1 cellular context compared by ENCODE assay signal in the genomic region with DNA sequence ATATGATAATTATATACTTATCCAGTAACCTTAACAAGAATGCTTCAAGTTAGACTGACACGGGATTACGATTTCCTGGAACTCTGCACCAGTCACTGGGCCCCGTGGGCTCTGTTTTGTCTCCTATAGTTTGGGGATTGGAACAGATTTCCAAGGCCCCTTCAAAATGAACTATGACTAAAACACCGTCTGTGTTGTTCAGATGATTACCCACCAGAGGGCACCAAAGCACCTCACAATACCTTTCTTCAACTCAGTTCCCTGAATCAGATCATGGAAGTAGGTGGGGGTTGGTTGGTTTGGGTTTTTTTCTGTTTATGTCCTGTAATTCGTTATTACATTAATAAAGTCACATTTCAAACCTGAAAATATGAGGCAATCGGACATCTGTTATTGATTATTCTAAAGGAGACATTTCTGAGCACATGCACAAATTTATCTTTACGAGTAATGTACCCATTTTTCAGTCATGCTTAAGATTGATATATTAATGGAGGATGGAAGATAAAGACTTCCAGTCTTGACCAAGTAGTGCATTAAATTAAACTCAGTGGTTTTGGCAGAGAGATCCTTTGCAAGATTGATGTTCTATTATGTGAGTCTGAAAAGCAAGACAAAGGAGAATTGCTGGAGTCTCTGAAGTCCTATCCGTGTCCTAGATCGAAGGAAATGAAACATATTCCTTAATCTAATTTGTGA.
A peak's percentile ranks its signal among the peaks of the same experiment; 100 is the strongest.
TF ChIP-seq lines count a peak whose summit lies in the region.

No MANE protein-coding gene starts in this region.

TF ChIP-seq in HepG2, 621 proteins besides CTCF, POLR2A, EP300 and RAD21 (continued from another document and continues in another):
- TF ChIP-seq, protein P1, sequence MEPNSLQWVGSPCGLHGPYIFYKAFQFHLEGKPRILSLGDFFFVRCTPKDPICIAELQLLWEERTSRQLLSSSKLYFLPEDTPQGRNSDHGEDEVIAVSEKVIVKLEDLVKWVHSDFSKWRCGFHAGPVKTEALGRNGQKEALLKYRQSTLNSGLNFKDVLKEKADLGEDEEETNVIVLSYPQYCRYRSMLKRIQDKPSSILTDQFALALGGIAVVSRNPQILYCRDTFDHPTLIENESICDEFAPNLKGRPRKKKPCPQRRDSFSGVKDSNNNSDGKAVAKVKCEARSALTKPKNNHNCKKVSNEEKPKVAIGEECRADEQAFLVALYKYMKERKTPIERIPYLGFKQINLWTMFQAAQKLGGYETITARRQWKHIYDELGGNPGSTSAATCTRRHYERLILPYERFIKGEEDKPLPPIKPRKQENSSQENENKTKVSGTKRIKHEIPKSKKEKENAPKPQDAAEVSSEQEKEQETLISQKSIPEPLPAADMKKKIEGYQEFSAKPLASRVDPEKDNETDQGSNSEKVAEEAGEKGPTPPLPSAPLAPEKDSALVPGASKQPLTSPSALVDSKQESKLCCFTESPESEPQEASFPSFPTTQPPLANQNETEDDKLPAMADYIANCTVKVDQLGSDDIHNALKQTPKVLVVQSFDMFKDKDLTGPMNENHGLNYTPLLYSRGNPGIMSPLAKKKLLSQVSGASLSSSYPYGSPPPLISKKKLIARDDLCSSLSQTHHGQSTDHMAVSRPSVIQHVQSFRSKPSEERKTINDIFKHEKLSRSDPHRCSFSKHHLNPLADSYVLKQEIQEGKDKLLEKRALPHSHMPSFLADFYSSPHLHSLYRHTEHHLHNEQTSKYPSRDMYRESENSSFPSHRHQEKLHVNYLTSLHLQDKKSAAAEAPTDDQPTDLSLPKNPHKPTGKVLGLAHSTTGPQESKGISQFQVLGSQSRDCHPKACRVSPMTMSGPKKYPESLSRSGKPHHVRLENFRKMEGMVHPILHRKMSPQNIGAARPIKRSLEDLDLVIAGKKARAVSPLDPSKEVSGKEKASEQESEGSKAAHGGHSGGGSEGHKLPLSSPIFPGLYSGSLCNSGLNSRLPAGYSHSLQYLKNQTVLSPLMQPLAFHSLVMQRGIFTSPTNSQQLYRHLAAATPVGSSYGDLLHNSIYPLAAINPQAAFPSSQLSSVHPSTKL (CRISPR knock-in tag; IDR thresholded peaks at IDR 0.05), result no peak
- TF ChIP-seq SOX5 (CRISPR knock-in tag; IDR thresholded peaks at IDR 0.05; ENCODE audit: borderline replicate concordance), result 0 out of 2 replicates have a peak, but pooled peaks have one; percentile 15
- peak; percentile 57; the same call in 1 of the 2 replicates for TF ChIP-seq ZNF331 (CRISPR knock-in tag; IDR thresholded peaks at IDR 0.05)
- TF ChIP-seq, protein P2, sequence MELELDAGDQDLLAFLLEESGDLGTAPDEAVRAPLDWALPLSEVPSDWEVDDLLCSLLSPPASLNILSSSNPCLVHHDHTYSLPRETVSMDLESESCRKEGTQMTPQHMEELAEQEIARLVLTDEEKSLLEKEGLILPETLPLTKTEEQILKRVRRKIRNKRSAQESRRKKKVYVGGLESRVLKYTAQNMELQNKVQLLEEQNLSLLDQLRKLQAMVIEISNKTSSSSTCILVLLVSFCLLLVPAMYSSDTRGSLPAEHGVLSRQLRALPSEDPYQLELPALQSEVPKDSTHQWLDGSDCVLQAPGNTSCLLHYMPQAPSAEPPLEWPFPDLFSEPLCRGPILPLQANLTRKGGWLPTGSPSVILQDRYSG (CRISPR knock-in tag; IDR thresholded peaks at IDR 0.05), result 0 out of 2 replicates have a peak, but pooled peaks have one; percentile 48
- peak; percentile 75; the same call in 1 of the 2 replicates for TF ChIP-seq ZNF614 (CRISPR knock-in tag; IDR thresholded peaks at IDR 0.05; ENCODE audit: borderline replicate concordance)
- no peak for TF ChIP-seq MAFF (IDR thresholded peaks at IDR 0.05; ENCODE audit: low read depth, low read length)
- 0 out of 2 replicates have a peak, but pooled peaks have one; percentile 35 for TF ChIP-seq THAP11 (CRISPR knock-in tag; IDR thresholded peaks at IDR 0.05)
- TF ChIP-seq ZNF24 (IDR thresholded peaks at IDR 0.05), result 0 out of 2 replicates have a peak, but pooled peaks have one; percentile 18
- no peak for TF ChIP-seq KMT2A (CRISPR knock-in tag; IDR thresholded peaks at IDR 0.05)
- 0 out of 2 replicates have a peak, but pooled peaks have one; percentile 21 for TF ChIP-seq ELF3 (CRISPR knock-in tag; IDR thresholded peaks at IDR 0.05)
- TF ChIP-seq ERF (CRISPR knock-in tag; IDR thresholded peaks at IDR 0.05), result peak; percentile 38; the same call in 1 of the 2 replicates
- TF ChIP-seq, protein P3, sequence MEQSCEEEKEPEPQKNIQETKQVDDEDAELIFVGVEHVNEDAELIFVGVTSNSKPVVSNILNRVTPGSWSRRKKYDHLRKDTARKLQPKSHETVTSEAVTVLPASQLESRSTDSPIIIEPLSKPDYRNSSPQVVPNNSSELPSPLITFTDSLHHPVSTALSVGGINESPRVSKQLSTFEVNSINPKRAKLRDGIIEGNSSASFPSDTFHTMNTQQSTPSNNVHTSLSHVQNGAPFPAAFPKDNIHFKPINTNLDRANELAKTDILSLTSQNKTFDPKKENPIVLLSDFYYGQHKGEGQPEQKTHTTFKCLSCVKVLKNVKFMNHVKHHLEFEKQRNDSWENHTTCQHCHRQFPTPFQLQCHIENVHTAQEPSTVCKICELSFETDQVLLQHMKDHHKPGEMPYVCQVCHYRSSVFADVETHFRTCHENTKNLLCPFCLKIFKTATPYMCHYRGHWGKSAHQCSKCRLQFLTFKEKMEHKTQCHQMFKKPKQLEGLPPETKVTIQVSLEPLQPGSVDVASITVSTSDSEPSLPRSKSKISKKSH (CRISPR knock-in tag; IDR thresholded peaks at IDR 0.05; ENCODE audit: borderline replicate concordance), result no peak
- TF ChIP-seq, protein P4, sequence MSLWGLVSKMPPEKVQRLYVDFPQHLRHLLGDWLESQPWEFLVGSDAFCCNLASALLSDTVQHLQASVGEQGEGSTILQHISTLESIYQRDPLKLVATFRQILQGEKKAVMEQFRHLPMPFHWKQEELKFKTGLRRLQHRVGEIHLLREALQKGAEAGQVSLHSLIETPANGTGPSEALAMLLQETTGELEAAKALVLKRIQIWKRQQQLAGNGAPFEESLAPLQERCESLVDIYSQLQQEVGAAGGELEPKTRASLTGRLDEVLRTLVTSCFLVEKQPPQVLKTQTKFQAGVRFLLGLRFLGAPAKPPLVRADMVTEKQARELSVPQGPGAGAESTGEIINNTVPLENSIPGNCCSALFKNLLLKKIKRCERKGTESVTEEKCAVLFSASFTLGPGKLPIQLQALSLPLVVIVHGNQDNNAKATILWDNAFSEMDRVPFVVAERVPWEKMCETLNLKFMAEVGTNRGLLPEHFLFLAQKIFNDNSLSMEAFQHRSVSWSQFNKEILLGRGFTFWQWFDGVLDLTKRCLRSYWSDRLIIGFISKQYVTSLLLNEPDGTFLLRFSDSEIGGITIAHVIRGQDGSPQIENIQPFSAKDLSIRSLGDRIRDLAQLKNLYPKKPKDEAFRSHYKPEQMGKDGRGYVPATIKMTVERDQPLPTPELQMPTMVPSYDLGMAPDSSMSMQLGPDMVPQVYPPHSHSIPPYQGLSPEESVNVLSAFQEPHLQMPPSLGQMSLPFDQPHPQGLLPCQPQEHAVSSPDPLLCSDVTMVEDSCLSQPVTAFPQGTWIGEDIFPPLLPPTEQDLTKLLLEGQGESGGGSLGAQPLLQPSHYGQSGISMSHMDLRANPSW (CRISPR knock-in tag; IDR thresholded peaks at IDR 0.05; ENCODE audit: borderline replicate concordance), result no peak
- 0 out of 2 replicates have a peak, but pooled peaks have one; percentile 21 for TF ChIP-seq RCOR2 (CRISPR knock-in tag; IDR thresholded peaks at IDR 0.05)
- TF ChIP-seq, protein P5, sequence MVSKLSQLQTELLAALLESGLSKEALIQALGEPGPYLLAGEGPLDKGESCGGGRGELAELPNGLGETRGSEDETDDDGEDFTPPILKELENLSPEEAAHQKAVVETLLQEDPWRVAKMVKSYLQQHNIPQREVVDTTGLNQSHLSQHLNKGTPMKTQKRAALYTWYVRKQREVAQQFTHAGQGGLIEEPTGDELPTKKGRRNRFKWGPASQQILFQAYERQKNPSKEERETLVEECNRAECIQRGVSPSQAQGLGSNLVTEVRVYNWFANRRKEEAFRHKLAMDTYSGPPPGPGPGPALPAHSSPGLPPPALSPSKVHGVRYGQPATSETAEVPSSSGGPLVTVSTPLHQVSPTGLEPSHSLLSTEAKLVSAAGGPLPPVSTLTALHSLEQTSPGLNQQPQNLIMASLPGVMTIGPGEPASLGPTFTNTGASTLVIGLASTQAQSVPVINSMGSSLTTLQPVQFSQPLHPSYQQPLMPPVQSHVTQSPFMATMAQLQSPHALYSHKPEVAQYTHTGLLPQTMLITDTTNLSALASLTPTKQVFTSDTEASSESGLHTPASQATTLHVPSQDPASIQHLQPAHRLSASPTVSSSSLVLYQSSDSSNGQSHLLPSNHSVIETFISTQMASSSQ (IDR thresholded peaks at IDR 0.05; ENCODE audit: low read depth), result no peak
- TF ChIP-seq, protein P5 (CRISPR knock-in tag; IDR thresholded peaks at IDR 0.05; ENCODE audit: borderline replicate concordance), result no peak
- no peak for TF ChIP-seq ZNF766 (CRISPR knock-in tag; IDR thresholded peaks at IDR 0.05; ENCODE audit: borderline replicate concordance)
- TF ChIP-seq HNF4A (CRISPR knock-in tag; IDR thresholded peaks at IDR 0.05), result no peak
- peak; percentile 100 for TF ChIP-seq STAG1 (CRISPR knock-in tag; IDR thresholded peaks at IDR 0.05)
- TF ChIP-seq, protein P6, sequence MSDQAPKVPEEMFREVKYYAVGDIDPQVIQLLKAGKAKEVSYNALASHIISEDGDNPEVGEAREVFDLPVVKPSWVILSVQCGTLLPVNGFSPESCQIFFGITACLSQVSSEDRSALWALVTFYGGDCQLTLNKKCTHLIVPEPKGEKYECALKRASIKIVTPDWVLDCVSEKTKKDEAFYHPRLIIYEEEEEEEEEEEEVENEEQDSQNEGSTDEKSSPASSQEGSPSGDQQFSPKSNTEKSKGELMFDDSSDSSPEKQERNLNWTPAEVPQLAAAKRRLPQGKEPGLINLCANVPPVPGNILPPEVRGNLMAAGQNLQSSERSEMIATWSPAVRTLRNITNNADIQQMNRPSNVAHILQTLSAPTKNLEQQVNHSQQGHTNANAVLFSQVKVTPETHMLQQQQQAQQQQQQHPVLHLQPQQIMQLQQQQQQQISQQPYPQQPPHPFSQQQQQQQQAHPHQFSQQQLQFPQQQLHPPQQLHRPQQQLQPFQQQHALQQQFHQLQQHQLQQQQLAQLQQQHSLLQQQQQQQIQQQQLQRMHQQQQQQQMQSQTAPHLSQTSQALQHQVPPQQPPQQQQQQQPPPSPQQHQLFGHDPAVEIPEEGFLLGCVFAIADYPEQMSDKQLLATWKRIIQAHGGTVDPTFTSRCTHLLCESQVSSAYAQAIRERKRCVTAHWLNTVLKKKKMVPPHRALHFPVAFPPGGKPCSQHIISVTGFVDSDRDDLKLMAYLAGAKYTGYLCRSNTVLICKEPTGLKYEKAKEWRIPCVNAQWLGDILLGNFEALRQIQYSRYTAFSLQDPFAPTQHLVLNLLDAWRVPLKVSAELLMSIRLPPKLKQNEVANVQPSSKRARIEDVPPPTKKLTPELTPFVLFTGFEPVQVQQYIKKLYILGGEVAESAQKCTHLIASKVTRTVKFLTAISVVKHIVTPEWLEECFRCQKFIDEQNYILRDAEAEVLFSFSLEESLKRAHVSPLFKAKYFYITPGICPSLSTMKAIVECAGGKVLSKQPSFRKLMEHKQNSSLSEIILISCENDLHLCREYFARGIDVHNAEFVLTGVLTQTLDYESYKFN (CRISPR knock-in tag; conservative IDR thresholded peaks at IDR 0.05), result no peak
- TF ChIP-seq, protein P7, sequence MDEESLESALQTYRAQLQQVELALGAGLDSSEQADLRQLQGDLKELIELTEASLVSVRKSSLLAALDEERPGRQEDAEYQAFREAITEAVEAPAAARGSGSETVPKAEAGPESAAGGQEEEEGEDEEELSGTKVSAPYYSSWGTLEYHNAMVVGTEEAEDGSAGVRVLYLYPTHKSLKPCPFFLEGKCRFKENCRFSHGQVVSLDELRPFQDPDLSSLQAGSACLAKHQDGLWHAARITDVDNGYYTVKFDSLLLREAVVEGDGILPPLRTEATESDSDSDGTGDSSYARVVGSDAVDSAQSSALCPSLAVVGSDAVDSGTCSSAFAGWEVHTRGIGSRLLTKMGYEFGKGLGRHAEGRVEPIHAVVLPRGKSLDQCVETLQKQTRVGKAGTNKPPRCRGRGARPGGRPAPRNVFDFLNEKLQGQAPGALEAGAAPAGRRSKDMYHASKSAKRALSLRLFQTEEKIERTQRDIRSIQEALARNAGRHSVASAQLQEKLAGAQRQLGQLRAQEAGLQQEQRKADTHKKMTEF (CRISPR knock-in tag; IDR thresholded peaks at IDR 0.05), result peak; percentile 17; the same call in 1 of the 2 replicates
- TF ChIP-seq, protein P8, sequence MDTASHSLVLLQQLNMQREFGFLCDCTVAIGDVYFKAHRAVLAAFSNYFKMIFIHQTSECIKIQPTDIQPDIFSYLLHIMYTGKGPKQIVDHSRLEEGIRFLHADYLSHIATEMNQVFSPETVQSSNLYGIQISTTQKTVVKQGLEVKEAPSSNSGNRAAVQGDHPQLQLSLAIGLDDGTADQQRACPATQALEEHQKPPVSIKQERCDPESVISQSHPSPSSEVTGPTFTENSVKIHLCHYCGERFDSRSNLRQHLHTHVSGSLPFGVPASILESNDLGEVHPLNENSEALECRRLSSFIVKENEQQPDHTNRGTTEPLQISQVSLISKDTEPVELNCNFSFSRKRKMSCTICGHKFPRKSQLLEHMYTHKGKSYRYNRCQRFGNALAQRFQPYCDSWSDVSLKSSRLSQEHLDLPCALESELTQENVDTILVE (CRISPR knock-in tag; IDR thresholded peaks at IDR 0.05), result peak; percentile 63; the same call in 1 of the 2 replicates
- TF ChIP-seq ZNF780A (CRISPR knock-in tag; IDR thresholded peaks at IDR 0.05), result no peak
- TF ChIP-seq FOXA3 (CRISPR knock-in tag; IDR thresholded peaks at IDR 0.05), result peak; percentile 28; the same call in 1 of the 2 replicates
- no peak for TF ChIP-seq ZNF563 (CRISPR knock-in tag; IDR thresholded peaks at IDR 0.05)
- TF ChIP-seq, protein P9, sequence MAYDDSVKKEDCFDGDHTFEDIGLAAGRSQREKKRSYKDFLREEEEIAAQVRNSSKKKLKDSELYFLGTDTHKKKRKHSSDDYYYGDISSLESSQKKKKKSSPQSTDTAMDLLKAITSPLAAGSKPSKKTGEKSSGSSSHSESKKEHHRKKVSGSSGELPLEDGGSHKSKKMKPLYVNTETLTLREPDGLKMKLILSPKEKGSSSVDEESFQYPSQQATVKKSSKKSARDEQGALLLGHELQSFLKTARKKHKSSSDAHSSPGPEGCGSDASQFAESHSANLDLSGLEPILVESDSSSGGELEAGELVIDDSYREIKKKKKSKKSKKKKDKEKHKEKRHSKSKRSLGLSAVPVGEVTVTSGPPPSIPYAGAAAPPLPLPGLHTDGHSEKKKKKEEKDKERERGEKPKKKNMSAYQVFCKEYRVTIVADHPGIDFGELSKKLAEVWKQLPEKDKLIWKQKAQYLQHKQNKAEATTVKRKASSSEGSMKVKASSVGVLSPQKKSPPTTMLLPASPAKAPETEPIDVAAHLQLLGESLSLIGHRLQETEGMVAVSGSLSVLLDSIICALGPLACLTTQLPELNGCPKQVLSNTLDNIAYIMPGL (CRISPR knock-in tag; IDR thresholded peaks at IDR 0.05; ENCODE audit: borderline replicate concordance in 1 of 2, low read depth in 1 of 2), result peak in 1 of 2 experiments; percentile 64; a peak in 1 of 4 replicates
- 0 out of 2 replicates have a peak, but pooled peaks have one; percentile 17 for TF ChIP-seq CEBPG (CRISPR knock-in tag; IDR thresholded peaks at IDR 0.05)
- no peak for TF ChIP-seq GTF3A (CRISPR knock-in tag; conservative IDR thresholded peaks at IDR 0.05)
- TF ChIP-seq ZFP62 (CRISPR knock-in tag; IDR thresholded peaks at IDR 0.05), result no peak
